21 cellular contexts compared by ENCODE assay signal in genomic region chr5:152285764-152286163, GRCh38.
DNase-seq lines count a peak whose midpoint lies in the region; TF ChIP-seq lines count a peak whose summit lies in the region.
"Had no signal": no experiment of that assay in that cellular context is flagged by ENCODE, and none has a peak within 500 bp of the region (broad histone marks: within the 10 kb centered on the region; RNA-seq: fewer than 3 reads in every experiment).

No MANE protein-coding gene starts in this region.

- H3K79me1 ChIP-seq in H9 (ENCODE audit: insufficient read depth, low read depth, low read length, poor library complexity, severe bottlenecking), result no peaks in the 10 kb centered on the region

- DNase-seq in ELF-1 (ENCODE audit: low read depth, low spot score), result peak; percentile 66
- DNase-seq in H9, result no peak
- DNase-seq in islet precursor cell, result peak; percentile 53
- DNase-seq in NCI-H1417 (lab: John Stamatoyannopoulos, UW), result no peak
- no peak for DNase-seq in activated CD4-positive, CD25-positive, alpha-beta regulatory T cell treated with anti-CD3 and anti-CD28 coated beads, Interleukin-2, amount 50 U/mL, for 72 hours
- DNase-seq: AML-193; CD4-positive, alpha-beta T cell; CD8-positive, alpha-beta T cell; COR-L47; DMS 273 treated with DMSO at 0.1 percent for 48 hours; DMS153; DMS53; DMS79; DND-41; EL; GF-D8 had no signal

- no peak overlapping the region for H2BK15ac ChIP-seq in H9 (ENCODE audit: low read depth, low read length)

- no peak overlapping the region for H2BK20ac ChIP-seq in H9 (ENCODE audit: low read depth, low read length, poor library complexity, severe bottlenecking)

- 0 out of 2 replicates have a peak overlapping the region, but pooled peaks have one; percentile 19 for H3K14ac ChIP-seq in H9 (ENCODE audit: insufficient read depth, low read length)

- H3T11ph ChIP-seq in H9 (ENCODE audit: low read length), result no peak overlapping the region

- no peak for TF ChIP-seq CTCF in H9 (conservative IDR thresholded peaks at IDR 0.05)

- H3K4me1 ChIP-seq in H9 (ENCODE audit: insufficient read depth, low read length), result no peaks in the 10 kb centered on the region
- H3K4me1 ChIP-seq: A549; BLaER1 treated with 17β-estradiol and CSF1 and Interleukin-3, amounts not matched to agents 10 nM and 100 nM had no signal

- H3K27ac ChIP-seq in H9 (ENCODE audit: insufficient read length, low read depth, low read length), result no peak overlapping the region
- H3K27ac ChIP-seq: 22Rv1; A549; BLaER1 treated with 17β-estradiol and CSF1 and Interleukin-3, amounts not matched to agents 10 nM and 100 nM; C4-2B had no signal

- no peak overlapping the region for H2BK120ac ChIP-seq in H9 (ENCODE audit: low read depth, low read length, poor library complexity, severe bottlenecking)

- H4K91ac ChIP-seq in H9 (ENCODE audit: insufficient read length, low read depth, low read length), result no peak overlapping the region

- H4K20me1 ChIP-seq in H9 (ENCODE audit: control insufficient read depth, insufficient read depth, insufficient read length), result no peaks in the 10 kb centered on the region
- H4K20me1 ChIP-seq: BLaER1 treated with 17β-estradiol and CSF1 and Interleukin-3, amounts not matched to agents 10 nM and 100 nM had no signal

- no peak overlapping the region for H2BK5ac ChIP-seq in H9 (ENCODE audit: insufficient read length, low read length)

- H3K4ac ChIP-seq in H9 (ENCODE audit: low read depth, low read length), result no peak overlapping the region

- no peaks in the 10 kb centered on the region for H3K36me3 Mint-ChIP-seq in H9 (ENCODE audit: insufficient read depth in 1 of 3, low read depth in 3 of 3)
- H3K36me3 Mint-ChIP-seq: CD8-positive, alpha-beta T cell had no signal

- H3K9ac ChIP-seq in H9 (ENCODE audit: extremely low read depth, insufficient read length, low read length), result no peak overlapping the region
- H3K9ac ChIP-seq: BLaER1 treated with 17β-estradiol and CSF1 and Interleukin-3, amounts not matched to agents 10 nM and 100 nM had no signal

- H4K5ac ChIP-seq in H9 (ENCODE audit: insufficient read length, low read depth, low read length), result no peak overlapping the region

- no peak overlapping the region for H2AK5ac ChIP-seq in H9 (ENCODE audit: insufficient read length, low read length)

- H3K23me2 ChIP-seq in H9 (ENCODE audit: insufficient read length, low read depth, low read length, poor library complexity, severe bottlenecking), result no peaks in the 10 kb centered on the region

- H3K27me3 Mint-ChIP-seq in H9 (ENCODE audit: low read depth), result no peaks in the 10 kb centered on the region; the same call in 1 of the 2 replicates
- H3K27me3 Mint-ChIP-seq: B cell had no signal

- H3K56ac ChIP-seq in H9 (ENCODE audit: insufficient read length, low read depth, low read length), result no peak overlapping the region

- H3K9me3 Mint-ChIP-seq in H9, result peaks cover 0 to 6% of the 10 kb centered on the region in 2 experiments; a peak in 1 of 5 replicates

- H3K27ac Mint-ChIP-seq in H9, result no peak overlapping the region
- H3K27ac Mint-ChIP-seq: B cell; CD4-positive, alpha-beta T cell; CD8-positive, alpha-beta T cell had no signal

- no CpG with 5 or more reads among the region's 3 CpGs for WGBS in H9 (ENCODE audit: extremely low coverage, insufficient read length, low lambda C conversion rate)

- H2AFZ ChIP-seq in H9 (ENCODE audit: low read length), result no peak overlapping the region

- H3K79me2 ChIP-seq in H9 (ENCODE audit: insufficient read depth, low read length), result no peaks in the 10 kb centered on the region

- H3K4me1 Mint-ChIP-seq in H9, result peaks cover 2 to 4% of the 10 kb centered on the region in 2 experiments; a peak in 2 of 4 replicates
- H3K4me1 Mint-ChIP-seq: B cell had no signal

- no peak overlapping the region for H2BK12ac ChIP-seq in H9 (ENCODE audit: insufficient read length, low read depth, low read length)

- no peak overlapping the region for H3K4me2 ChIP-seq in H9 (ENCODE audit: insufficient read depth, insufficient read length, low read length)
- H3K4me2 ChIP-seq: A549; BLaER1 treated with 17β-estradiol and CSF1 and Interleukin-3, amounts not matched to agents 10 nM and 100 nM had no signal

- H3K4me3 Mint-ChIP-seq in H9, result no peak overlapping the region
- H3K4me3 Mint-ChIP-seq: B cell; CD4-positive, alpha-beta T cell; CD8-positive, alpha-beta T cell had no signal

- no peaks in the 10 kb centered on the region for H3K27me3 ChIP-seq in H9 (ENCODE audit: insufficient read depth, low read length)
- H3K27me3 ChIP-seq: BLaER1 treated with 17β-estradiol and CSF1 and Interleukin-3, amounts not matched to agents 10 nM and 100 nM had no signal

- no peak overlapping the region for H3K23ac ChIP-seq in H9 (ENCODE audit: insufficient read length, low read depth, low read length)

- no peak overlapping the region for H3K18ac ChIP-seq in H9 (ENCODE audit: insufficient read length, low read depth, low read length)

- H3K9me3 ChIP-seq in H9 (ENCODE audit: control insufficient read depth, low read depth, low read length), result no peaks in the 10 kb centered on the region
- H3K9me3 ChIP-seq: A549 had no signal

- no peak overlapping the region for H4K8ac ChIP-seq in H9 (replicated peaks; ENCODE audit: insufficient read length, low read depth, low read length)

Comparison
In these comparisons a context has a peak if more than half of its experiments do, and no peak if none do; other contexts are left out.
1. DNase-seq: peak in ELF-1 (single experiment) and islet precursor cell (single experiment); none in H9 (single experiment), NCI-H1417 (0 of 3) and activated CD4-positive, CD25-positive, alpha-beta regulatory T cell treated with anti-CD3 and anti-CD28 coated beads, Interleukin-2, amount 50 U/mL, for 72 hours (single experiment).